ENCODE assay signal across 1 cellular context in genomic region chr12:45728625-45729232, GRCh38.
TF ChIP-seq lines count a peak whose summit lies in the region.

No MANE protein-coding gene starts in this region.

TF ChIP-seq in K562, 482 proteins besides CTCF, POLR2A, EP300 and RAD21 (continued from another document and continues in another):
- TF ChIP-seq ZNF431 (CRISPR knock-in tag; IDR thresholded peaks at IDR 0.05) = peak; percentile 38; the same call in 1 of the 2 replicates
- peak; percentile 93 for TF ChIP-seq RB1 (IDR thresholded peaks at IDR 0.05; ENCODE audit: low read depth)
- TF ChIP-seq FOXM1 (IDR thresholded peaks at IDR 0.05; ENCODE audit: low read depth) = peak; percentile 77
- TF ChIP-seq FOXM1 (CRISPR knock-in tag; IDR thresholded peaks at IDR 0.05; ENCODE audit: low read depth) = peak; percentile 89
- no peak; the same call in 1 of the 2 replicates for TF ChIP-seq TEAD4 (IDR thresholded peaks at IDR 0.05; ENCODE audit: low read length)
- no peak for TF ChIP-seq TEAD4 (CRISPR knock-in tag; IDR thresholded peaks at IDR 0.05; ENCODE audit: borderline replicate concordance)
- TF ChIP-seq, protein P1, sequence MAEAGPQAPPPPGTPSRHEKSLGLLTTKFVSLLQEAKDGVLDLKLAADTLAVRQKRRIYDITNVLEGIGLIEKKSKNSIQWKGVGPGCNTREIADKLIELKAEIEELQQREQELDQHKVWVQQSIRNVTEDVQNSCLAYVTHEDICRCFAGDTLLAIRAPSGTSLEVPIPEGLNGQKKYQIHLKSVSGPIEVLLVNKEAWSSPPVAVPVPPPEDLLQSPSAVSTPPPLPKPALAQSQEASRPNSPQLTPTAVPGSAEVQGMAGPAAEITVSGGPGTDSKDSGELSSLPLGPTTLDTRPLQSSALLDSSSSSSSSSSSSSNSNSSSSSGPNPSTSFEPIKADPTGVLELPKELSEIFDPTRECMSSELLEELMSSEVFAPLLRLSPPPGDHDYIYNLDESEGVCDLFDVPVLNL (CRISPR knock-in tag; IDR thresholded peaks at IDR 0.05; ENCODE audit: low read depth) = no peak
- TF ChIP-seq BRD4 (IDR thresholded peaks at IDR 0.05) = no peak
- TF ChIP-seq NR4A1 (CRISPR knock-in tag; IDR thresholded peaks at IDR 0.05) = no peak
- no peak for TF ChIP-seq NR4A1 (tag; IDR thresholded peaks at IDR 0.05)
- TF ChIP-seq MAFG (tag; conservative IDR thresholded peaks at IDR 0.05) = no peak
- TF ChIP-seq JUNB (CRISPR knock-in tag; conservative IDR thresholded peaks at IDR 0.05) = no peak
- TF ChIP-seq EGR1 (conservative IDR thresholded peaks at IDR 0.05) = peak; percentile 78
- no peak; the same call in 1 of the 2 replicates for TF ChIP-seq ELF2 (CRISPR knock-in tag; IDR thresholded peaks at IDR 0.05)
- peak; percentile 79 for TF ChIP-seq ZFX (CRISPR knock-in tag; IDR thresholded peaks at IDR 0.05)
- no peak for TF ChIP-seq KLF10 (CRISPR knock-in tag; IDR thresholded peaks at IDR 0.05)
- TF ChIP-seq SP2 (IDR thresholded peaks at IDR 0.05; ENCODE audit: extremely low read depth, low read depth, low read length, poor library complexity, severe bottlenecking) = no peak
- TF ChIP-seq, protein P2, sequence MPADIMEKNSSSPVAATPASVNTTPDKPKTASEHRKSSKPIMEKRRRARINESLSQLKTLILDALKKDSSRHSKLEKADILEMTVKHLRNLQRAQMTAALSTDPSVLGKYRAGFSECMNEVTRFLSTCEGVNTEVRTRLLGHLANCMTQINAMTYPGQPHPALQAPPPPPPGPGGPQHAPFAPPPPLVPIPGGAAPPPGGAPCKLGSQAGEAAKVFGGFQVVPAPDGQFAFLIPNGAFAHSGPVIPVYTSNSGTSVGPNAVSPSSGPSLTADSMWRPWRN (IDR thresholded peaks at IDR 0.05; ENCODE audit: low read depth) = no peak
- TF ChIP-seq HMG20B (CRISPR knock-in tag; IDR thresholded peaks at IDR 0.05) = no peak
- no peak for TF ChIP-seq MIER1 (IDR thresholded peaks at IDR 0.05; ENCODE audit: low read depth)
- TF ChIP-seq THRA (IDR thresholded peaks at IDR 0.05) = no peak
- TF ChIP-seq TBL1XR1 (IDR thresholded peaks at IDR 0.05; ENCODE audit: low read length in 2 of 2) = peak; percentile 58 to 75; a peak in 2 of 4 replicates
- no peak for TF ChIP-seq WHSC1 (IDR thresholded peaks at IDR 0.05; ENCODE audit: low read length)
- peak; percentile 88; the same call in 1 of the 2 replicates for TF ChIP-seq TARDBP (IDR thresholded peaks at IDR 0.05)
- TF ChIP-seq ZNF507 (tag; conservative IDR thresholded peaks at IDR 0.05) = no peak
- TF ChIP-seq HDAC6 (IDR thresholded peaks at IDR 0.05; ENCODE audit: low read depth, low read length) = no peak
- no peak for TF ChIP-seq SREBF1 (IDR thresholded peaks at IDR 0.05; ENCODE audit: borderline replicate concordance, low read depth, low read length)
- TF ChIP-seq EWSR1 (IDR thresholded peaks at IDR 0.05; ENCODE audit: borderline replicate concordance, low read depth, partially characterized antibody) = no peak
- TF ChIP-seq PHF21A (IDR thresholded peaks at IDR 0.05; ENCODE audit: borderline replicate concordance, low read depth) = no peak
- TF ChIP-seq NR1H2 (CRISPR knock-in tag; IDR thresholded peaks at IDR 0.05) = peak; percentile 84; the same call in 1 of the 2 replicates
- no peak for TF ChIP-seq LCOR (CRISPR knock-in tag; IDR thresholded peaks at IDR 0.05)
- no peak for TF ChIP-seq NCOA6 (IDR thresholded peaks at IDR 0.05)
- TF ChIP-seq, protein P3, sequence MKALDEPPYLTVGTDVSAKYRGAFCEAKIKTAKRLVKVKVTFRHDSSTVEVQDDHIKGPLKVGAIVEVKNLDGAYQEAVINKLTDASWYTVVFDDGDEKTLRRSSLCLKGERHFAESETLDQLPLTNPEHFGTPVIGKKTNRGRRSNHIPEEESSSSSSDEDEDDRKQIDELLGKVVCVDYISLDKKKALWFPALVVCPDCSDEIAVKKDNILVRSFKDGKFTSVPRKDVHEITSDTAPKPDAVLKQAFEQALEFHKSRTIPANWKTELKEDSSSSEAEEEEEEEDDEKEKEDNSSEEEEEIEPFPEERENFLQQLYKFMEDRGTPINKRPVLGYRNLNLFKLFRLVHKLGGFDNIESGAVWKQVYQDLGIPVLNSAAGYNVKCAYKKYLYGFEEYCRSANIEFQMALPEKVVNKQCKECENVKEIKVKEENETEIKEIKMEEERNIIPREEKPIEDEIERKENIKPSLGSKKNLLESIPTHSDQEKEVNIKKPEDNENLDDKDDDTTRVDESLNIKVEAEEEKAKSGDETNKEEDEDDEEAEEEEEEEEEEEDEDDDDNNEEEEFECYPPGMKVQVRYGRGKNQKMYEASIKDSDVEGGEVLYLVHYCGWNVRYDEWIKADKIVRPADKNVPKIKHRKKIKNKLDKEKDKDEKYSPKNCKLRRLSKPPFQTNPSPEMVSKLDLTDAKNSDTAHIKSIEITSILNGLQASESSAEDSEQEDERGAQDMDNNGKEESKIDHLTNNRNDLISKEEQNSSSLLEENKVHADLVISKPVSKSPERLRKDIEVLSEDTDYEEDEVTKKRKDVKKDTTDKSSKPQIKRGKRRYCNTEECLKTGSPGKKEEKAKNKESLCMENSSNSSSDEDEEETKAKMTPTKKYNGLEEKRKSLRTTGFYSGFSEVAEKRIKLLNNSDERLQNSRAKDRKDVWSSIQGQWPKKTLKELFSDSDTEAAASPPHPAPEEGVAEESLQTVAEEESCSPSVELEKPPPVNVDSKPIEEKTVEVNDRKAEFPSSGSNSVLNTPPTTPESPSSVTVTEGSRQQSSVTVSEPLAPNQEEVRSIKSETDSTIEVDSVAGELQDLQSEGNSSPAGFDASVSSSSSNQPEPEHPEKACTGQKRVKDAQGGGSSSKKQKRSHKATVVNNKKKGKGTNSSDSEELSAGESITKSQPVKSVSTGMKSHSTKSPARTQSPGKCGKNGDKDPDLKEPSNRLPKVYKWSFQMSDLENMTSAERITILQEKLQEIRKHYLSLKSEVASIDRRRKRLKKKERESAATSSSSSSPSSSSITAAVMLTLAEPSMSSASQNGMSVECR (CRISPR knock-in tag; IDR thresholded peaks at IDR 0.05) = peak; percentile 92
- peak; percentile 89 for TF ChIP-seq MYC (IDR thresholded peaks at IDR 0.05; ENCODE audit: low read depth, low read length)
- TF ChIP-seq MYC (CRISPR knock-in tag; IDR thresholded peaks at IDR 0.05; ENCODE audit: borderline replicate concordance, low read depth) = no peak
- no peak for TF ChIP-seq KHSRP (IDR thresholded peaks at IDR 0.05)
- TF ChIP-seq ZBTB1 (CRISPR knock-in tag; IDR thresholded peaks at IDR 0.05; ENCODE audit: borderline replicate concordance, low read depth) = no peak
- TF ChIP-seq, protein P4, sequence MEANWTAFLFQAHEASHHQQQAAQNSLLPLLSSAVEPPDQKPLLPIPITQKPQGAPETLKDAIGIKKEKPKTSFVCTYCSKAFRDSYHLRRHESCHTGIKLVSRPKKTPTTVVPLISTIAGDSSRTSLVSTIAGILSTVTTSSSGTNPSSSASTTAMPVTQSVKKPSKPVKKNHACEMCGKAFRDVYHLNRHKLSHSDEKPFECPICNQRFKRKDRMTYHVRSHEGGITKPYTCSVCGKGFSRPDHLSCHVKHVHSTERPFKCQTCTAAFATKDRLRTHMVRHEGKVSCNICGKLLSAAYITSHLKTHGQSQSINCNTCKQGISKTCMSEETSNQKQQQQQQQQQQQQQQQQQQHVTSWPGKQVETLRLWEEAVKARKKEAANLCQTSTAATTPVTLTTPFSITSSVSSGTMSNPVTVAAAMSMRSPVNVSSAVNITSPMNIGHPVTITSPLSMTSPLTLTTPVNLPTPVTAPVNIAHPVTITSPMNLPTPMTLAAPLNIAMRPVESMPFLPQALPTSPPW (CRISPR knock-in tag; IDR thresholded peaks at IDR 0.05) = peak; percentile 96
- peak; percentile 88 for TF ChIP-seq ZBTB2 (IDR thresholded peaks at IDR 0.05)
- no peak for TF ChIP-seq ZC3H8 (IDR thresholded peaks at IDR 0.05)
- no peak for TF ChIP-seq ARHGAP35 (IDR thresholded peaks at IDR 0.05; ENCODE audit: partially characterized antibody)
- TF ChIP-seq NR3C1 (CRISPR knock-in tag; IDR thresholded peaks at IDR 0.05) = no peak
- TF ChIP-seq POLR2AphosphoS2 (IDR thresholded peaks at IDR 0.05; ENCODE audit: low read length) = no peak
- TF ChIP-seq RBM25 (IDR thresholded peaks at IDR 0.05; ENCODE audit: low read depth, low read length, severe bottlenecking) = no peak
- no peak for TF ChIP-seq ZNF583 (CRISPR knock-in tag; IDR thresholded peaks at IDR 0.05)
- TF ChIP-seq BRF2 (IDR thresholded peaks at IDR 0.05; ENCODE audit: borderline replicate concordance, insufficient read depth, insufficient read length) = no peak
- no peak for TF ChIP-seq TRIM28 (IDR thresholded peaks at IDR 0.05)
- peak; percentile 89 for TF ChIP-seq CXXC5 (CRISPR knock-in tag; IDR thresholded peaks at IDR 0.05)
- TF ChIP-seq JUN (IDR thresholded peaks at IDR 0.05; ENCODE audit: borderline replicate concordance, low read depth, low read length) = peak; percentile 22; the same call in 1 of the 2 replicates
- no peak for TF ChIP-seq JUN (CRISPR knock-in tag; IDR thresholded peaks at IDR 0.05; ENCODE audit: borderline replicate concordance)
- peak; percentile 86 for TF ChIP-seq CREM (IDR thresholded peaks at IDR 0.05; ENCODE audit: low read depth)
- TF ChIP-seq CGGBP1 (CRISPR knock-in tag; IDR thresholded peaks at IDR 0.05) = peak; percentile 72
- peak; percentile 96 for TF ChIP-seq POLR2H (tag; IDR thresholded peaks at IDR 0.05; ENCODE audit: low read depth)
- peak; percentile 85 for TF ChIP-seq PML (IDR thresholded peaks at IDR 0.05; ENCODE audit: low read length)
- no peak for TF ChIP-seq ZNF644 (tag; IDR thresholded peaks at IDR 0.05; ENCODE audit: low read depth)
- TF ChIP-seq HLTF (IDR thresholded peaks at IDR 0.05) = no peak
- peak; percentile 99 for TF ChIP-seq SOX6 (IDR thresholded peaks at IDR 0.05)
- TF ChIP-seq SREBF2 (CRISPR knock-in tag; IDR thresholded peaks at IDR 0.05) = no peak
- TF ChIP-seq ZNF76 (CRISPR knock-in tag; IDR thresholded peaks at IDR 0.05; ENCODE audit: borderline replicate concordance) = no peak
- TF ChIP-seq OTX1 (CRISPR knock-in tag; IDR thresholded peaks at IDR 0.05) = no peak
- TF ChIP-seq ZNF766 (CRISPR knock-in tag; conservative IDR thresholded peaks at IDR 0.05) = no peak; the same call in 1 of the 2 replicates
- TF ChIP-seq POLR3G (IDR thresholded peaks at IDR 0.05; ENCODE audit: extremely low read depth, insufficient read length, insufficient replicate concordance) = no peak
- TF ChIP-seq ZNF717 (CRISPR knock-in tag; IDR thresholded peaks at IDR 0.05) = no peak
- TF ChIP-seq ETV5 (CRISPR knock-in tag; IDR thresholded peaks at IDR 0.05; ENCODE audit: low read depth) = peak; percentile 94
- TF ChIP-seq TSC22D4 (tag; IDR thresholded peaks at IDR 0.05) = no peak
- TF ChIP-seq FOXK2 (conservative IDR thresholded peaks at IDR 0.05 in 1 of 2, IDR thresholded peaks at IDR 0.05 in 1 of 2; ENCODE audit: low read depth in 2 of 2) = peak in 1 of 2 experiments; percentile 41; a peak in 2 of 4 replicates
- no peak for TF ChIP-seq CHCHD3 (CRISPR knock-in tag; IDR thresholded peaks at IDR 0.05)
- TF ChIP-seq ETS1 (conservative IDR thresholded peaks at IDR 0.05; ENCODE audit: control insufficient read depth, low read depth, low read length) = 0 out of 2 replicates have a peak, but pooled peaks have one; percentile 43
- TF ChIP-seq KDM2B (CRISPR knock-in tag; IDR thresholded peaks at IDR 0.05) = no peak
- 0 out of 2 replicates have a peak, but pooled peaks have one; percentile 31 for TF ChIP-seq ILF3 (IDR thresholded peaks at IDR 0.05; ENCODE audit: borderline replicate concordance)
- TF ChIP-seq LEF1 (IDR thresholded peaks at IDR 0.05) = no peak
- TF ChIP-seq RCOR1 (IDR thresholded peaks at IDR 0.05; ENCODE audit: borderline replicate concordance in 1 of 2, low read depth in 2 of 2, low read length in 2 of 2) = no peak; a peak in 1 of 4 replicates
- TF ChIP-seq RHOXF2B (CRISPR knock-in tag; conservative IDR thresholded peaks at IDR 0.05) = no peak
- TF ChIP-seq SMARCC2 (IDR thresholded peaks at IDR 0.05; ENCODE audit: low read depth) = no peak
- TF ChIP-seq ARID1B (IDR thresholded peaks at IDR 0.05) = peak; percentile 58; the same call in 1 of the 2 replicates
